24 cellular contexts compared by ENCODE assay signal in genomic region chr11:113493205-113493604, GRCh38. TPM values are rescaled to one million over a fixed set of nuclear protein-coding genes. Genes with fewer than 3 reads are reported as not detected.
DNase-seq lines count a peak whose midpoint lies in the region; ATAC-seq, FAIRE-seq and TF ChIP-seq lines count a peak whose summit lies in the region.
"Had no signal": no experiment of that assay in that cellular context is flagged by ENCODE, and none has a peak within 500 bp of the region (broad histone marks: within the 10 kb centered on the region; RNA-seq: fewer than 3 reads in every experiment).

No MANE protein-coding gene starts in this region.

- ATAC-seq in K562 (no peak), GM19397 (IDR thresholded peaks at IDR 0.05; ENCODE audit: unreplicated experiment) (no peak)
- ATAC-seq: CD8-positive, alpha-beta T cell; T-cell had no signal

- H3K27me3 ChIP-seq in K562 (ENCODE audit: control insufficient read depth in 2 of 2, insufficient read depth in 2 of 2, low read length in 2 of 2), result peaks cover 0 to 24% of the 10 kb centered on the region in 2 experiments; a peak in 3 of 5 replicates
- H3K27me3 ChIP-seq: BLaER1, Peyer's patch had no signal

- TF ChIP-seq CTCF in K562 (IDR thresholded peaks at IDR 0.05 in 2 of 3, conservative IDR thresholded peaks at IDR 0.05 in 1 of 3; ENCODE audit: insufficient read depth in 2 of 3, low read depth in 1 of 3, low read length in 3 of 3), result no peak

- POLR2A ChIA-PET in K562 (lab: Yijun Ruan, JAX), result interaction anchor here (1.4 kb wide), 1 partner anchor 10 kb away, joined by 5 read pairs; no protein-coding TSS in a partner anchor

- H2AFZ ChIP-seq in K562 (ENCODE audit: low read depth, low read length), result no peak overlapping the region

- 9% methylated on average over 2 of the region's 2 CpGs for WGBS in K562 (ENCODE audit: insufficient coverage, low coverage, missing lambda C conversion rate)

- no peaks in the 10 kb centered on the region for H3K79me2 ChIP-seq in K562 (ENCODE audit: control insufficient read depth, insufficient read depth, low read length)

- no peaks in the 10 kb centered on the region for H3K4me1 ChIP-seq in K562 (replicated peaks in 1 of 2; ENCODE audit: control insufficient read depth in 2 of 2, insufficient read depth in 2 of 2, low read length in 2 of 2)
- H3K4me1 ChIP-seq: BLaER1, Peyer's patch had no signal

- no peak overlapping the region for H3K9ac ChIP-seq in K562 (ENCODE audit: insufficient read depth in 1 of 2, low read depth in 2 of 2, low read length in 2 of 2)
- H3K9ac ChIP-seq: BLaER1, KMS-11 had no signal

- TF ChIP-seq POLR2A in K562 (conservative IDR thresholded peaks at IDR 0.05), result no peak

- DNase-seq in CD1c-positive myeloid dendritic cell (ENCODE audit: extremely low spot score) (peak; percentile 6), MV-4-11 (lab: John Stamatoyannopoulos, UW) (peak; percentile 68), OCI-M1 (lab: John Stamatoyannopoulos, UW) (peak; percentile 66), K562 (ENCODE audit: extremely low read depth in 1 of 4, low spot score in 3 of 4) (no peak), NCI-H146 treated with DMSO at 0.1 percent for 48 hours (lab: John Stamatoyannopoulos, UW; ENCODE audit: unreplicated experiment) (no peak), GM19238 (ENCODE audit: insufficient read length, low spot score) (no peak), anterior cingulate cortex (lab: John Stamatoyannopoulos, UW) (no peak)
- DNase-seq: Calu3; CD8-positive, alpha-beta T cell; DMS53; EL; NCI-H1105 treated with DMSO at 0.1 percent for 48 hours; NCI-H187; NCI-H2107; NCI-H510A; NCI-H748 treated with DMSO at 0.1 percent for 48 hours; Peyer's patch; T-cell had no signal

- CTCF ChIA-PET in K562 (lab: Yijun Ruan, JAX; ENCODE audit: low intra/inter-chr PET ratio), result no interaction called here

- H3K36me3 ChIP-seq in K562 (ENCODE audit: control insufficient read depth, insufficient read depth, low read length), result no peaks in the 10 kb centered on the region
- H3K36me3 ChIP-seq: BLaER1, Peyer's patch had no signal

- TF ChIP-seq RAD21 in K562 (CRISPR knock-in tag; conservative IDR thresholded peaks at IDR 0.05 in 1 of 2, IDR thresholded peaks at IDR 0.05 in 1 of 2), result no peak

- intact Hi-C loops in K562 (cut with micrococcal nuclease), result loop anchor here (10.0 kb wide), 1 partner anchor 188 kb away; no protein-coding TSS in a partner anchor

- BruUV-seq in K562 (replicated peaks; lab: Mats Ljungman, UMichigan), result no TSS peak

- no peak for TF ChIP-seq EP300 in K562 (IDR thresholded peaks at IDR 0.05; ENCODE audit: low read length)

- no peaks in the 10 kb centered on the region for H3K9me1 ChIP-seq in K562 (ENCODE audit: control insufficient read depth, insufficient read depth, low read length)

- in situ Hi-C loops in K562 (cut with MboI), result no loop called here

- H3K9me3 ChIP-seq in K562 (replicated peaks; ENCODE audit: control insufficient read depth, insufficient read depth, low read depth, low read length), result no peaks in the 10 kb centered on the region
- H3K9me3 ChIP-seq: BLaER1, Peyer's patch had no signal

- H3K4me2 ChIP-seq in K562 (ENCODE audit: insufficient read depth, low read length), result no peak overlapping the region
- H3K4me2 ChIP-seq: BLaER1, KMS-11 had no signal

- H3K27ac ChIP-seq in K562 (ENCODE audit: extremely low read depth, low read depth, low read length), result no peak overlapping the region
- H3K27ac ChIP-seq: BLaER1, KMS-11, Peyer's patch had no signal

- FAIRE-seq in K562 (lab: Jason Lieb, UNC), result no peak
- FAIRE-seq: A204.1, GM12891, H1 had no signal

- H4K20me1 ChIP-seq in K562 (replicated peaks; ENCODE audit: control insufficient read depth, insufficient read depth, low read length), result no peaks in the 10 kb centered on the region
- H4K20me1 ChIP-seq: BLaER1 had no signal

- no peak overlapping the region for H3K4me3 ChIP-seq in K562
- H3K4me3 ChIP-seq: BLaER1, Peyer's patch had no signal

TF ChIP-seq in K562, 482 proteins besides CTCF, POLR2A, EP300 and RAD21:
- TF ChIP-seq POLR2AphosphoS5 (IDR thresholded peaks at IDR 0.05; ENCODE audit: control insufficient read depth, insufficient read depth, low read depth, low read length), result no peak
- TF ChIP-seq RFX1 (IDR thresholded peaks at IDR 0.05), result peak; percentile 8; the same call in 1 of the 2 replicates

RNA-seq across cellular contexts. Expression of gene DRD2, which starts 18.0 kb away (rescaled TPM):
- not detected in 2 replicates for total RNA-seq in K562 (2011; cell fraction: chromatin; rRNA removed; ENCODE audit: low replicate concordance)
- total RNA-seq in K562 (2011; cell fraction: nucleolus; rRNA removed), result not detected in 2 replicates
- not detected in 2 replicates for total RNA-seq in K562 (2011; cell fraction: nucleoplasm; rRNA removed)
- total RNA-seq in K562 (2014; rRNA removed) (not detected in 2 replicates), K562 (2014; rRNA removed; fragmentation: Illumina TruSeq; extraction: Trizol) (not detected in 2 replicates), K562 (2015; rRNA removed; fragmentation: Illumina TruSeq; extraction: Trizol) (not detected in 2 replicates), K562 (2021) (not detected in 2 replicates)
- polyA plus RNA-seq in K562 (2011; rRNA removed) (not detected in 2 replicates), K562 (2014; fragmentation: Illumina TruSeq; extraction: Trizol) (not detected in 2 replicates), K562 (2014; fragmentation: Nextera tagmentation; extraction: Ambion mirVana) (not detected), K562 (2014; rRNA removed) (not detected in 2 replicates)
- polyA plus RNA-seq in K562 (2011; cell fraction: cytosol; rRNA removed), result 0.25 TPM in 1 of 2 replicates, not detected in the other
- polyA plus RNA-seq in K562 (2011; cell fraction: nucleus; rRNA removed), result 0.20 and 0.61 TPM in 2 replicates
- 0.07 TPM in 1 of 2 replicates, not detected in the other for polyA plus RNA-seq in K562 (2012)
- polyA minus RNA-seq in K562 (2011; rRNA and poly(A)+ RNA removed), result not detected in 2 replicates
- not detected in 2 replicates for polyA minus RNA-seq in K562 (2011; cell fraction: cytosol; rRNA and poly(A)+ RNA removed)
- not detected in 2 replicates for polyA minus RNA-seq in K562 (2011; cell fraction: nucleus; rRNA and poly(A)+ RNA removed)
- total RNA-seq: CD8-positive, alpha-beta T cell; Peyer's patch; T-cell had no signal

Comparison
In these comparisons a context has a peak if more than half of its experiments do, and no peak if none do; other contexts are left out.
1. DNase-seq: peak in CD1c-positive myeloid dendritic cell (single experiment), MV-4-11 (single experiment) and OCI-M1 (single experiment); none in K562 (0 of 4), NCI-H146 treated with DMSO at 0.1 percent for 48 hours (single experiment), GM19238 (single experiment) and anterior cingulate cortex (0 of 58).